Comparison of ENCODE assay signal across 25 cellular contexts in the genomic region with DNA sequence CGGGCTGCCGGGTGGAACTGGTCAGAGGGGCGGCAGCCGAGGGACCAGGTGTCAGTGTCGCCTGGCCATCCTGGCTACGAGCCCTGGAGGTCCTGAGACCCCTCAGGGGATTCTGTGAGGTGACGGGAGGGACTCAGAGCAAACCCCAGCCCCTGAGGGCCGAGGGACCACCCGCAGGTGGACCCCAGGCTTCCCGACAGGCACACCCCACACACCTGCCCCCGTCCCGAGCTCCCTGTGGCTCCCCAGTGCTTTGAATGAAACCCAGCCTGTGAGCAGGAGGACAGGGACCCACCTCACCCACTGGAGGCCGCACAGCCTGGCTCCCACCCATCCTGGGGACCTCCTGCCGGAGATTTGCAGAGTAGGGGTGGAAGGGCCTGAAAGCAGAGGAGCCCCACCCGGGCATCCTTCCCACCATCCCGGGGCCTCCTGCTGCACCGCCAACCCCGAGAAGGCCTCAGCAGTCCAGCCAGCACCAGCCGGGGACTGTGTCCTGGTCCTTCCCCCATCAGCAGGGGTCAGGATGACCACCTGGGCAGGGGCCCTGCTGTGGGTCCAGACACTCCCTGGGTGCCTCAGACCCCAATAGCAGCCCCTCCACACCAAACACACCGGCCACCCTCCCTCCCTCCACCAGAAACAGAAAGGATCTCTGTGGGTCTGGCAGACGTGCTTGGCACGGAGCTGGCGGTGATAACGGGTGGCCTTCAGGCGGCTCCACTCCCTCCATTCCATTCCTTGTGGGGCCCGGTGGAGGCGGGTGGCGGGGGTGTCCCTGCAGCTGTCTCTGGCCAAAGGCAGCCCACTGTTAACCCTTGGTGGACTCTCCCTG. TPM values are rescaled to one million over a fixed set of nuclear protein-coding genes. Genes with fewer than 3 reads are reported as not detected.
"Had no signal": no experiment of that assay in that cellular context is flagged by ENCODE, and none has a peak within 500 bp of the region (broad histone marks: within the 10 kb centered on the region; RNA-seq: fewer than 3 reads in every experiment).

No MANE protein-coding gene starts in this region.

- H3K36me3 ChIP-seq: stomach, suprapubic skin, transverse colon had no signal

- H3K4me3 ChIP-seq: stomach, suprapubic skin, transverse colon had no signal

- H3K4me1 Mint-ChIP-seq: activated CD4-positive, alpha-beta T cell treated with anti-CD3 and anti-CD28 coated beads for 36 hours had no signal

- H3K27me3 Mint-ChIP-seq: activated CD4-positive, alpha-beta T cell treated with anti-CD3 and anti-CD28 coated beads for 36 hours had no signal

- ATAC-seq: activated CD4-positive, alpha-beta T cell treated with anti-CD3 and anti-CD28 coated beads for 36 hours; activated T-cell treated with anti-CD3 and anti-CD28 coated beads, Interleukin-2, amount 50 U/mL, for 4 hours had no signal

- DNase-seq: activated CD4-positive, alpha-beta T cell treated with anti-CD3 and anti-CD28 coated beads for 36 hours; activated CD4-positive, alpha-beta T cell treated with anti-CD3 and anti-CD28 coated beads, Interleukin-2, amount 50 U/mL, for 48 hours; activated CD8-positive, alpha-beta memory T cell treated with anti-CD3 and anti-CD28 coated beads, Interleukin-2, amount 50 U/mL, for 48 hours; activated naive CD4-positive, alpha-beta T cell treated with Interleukin-2 at 50 U/mL for 16 hours; activated T-cell treated with anti-CD3 and anti-CD28 coated beads, Interleukin-2, amount 50 U/mL, for 4 hours; cortex of kidney; endodermal cell; hippocampal formation; mesenchymal stem cell; retina; stimulated activated CD4-positive, alpha-beta T cell treated with anti-CD3 and anti-CD28 coated beads, Interleukin-4, amount 100 ng/mL, for 24 hours; stomach; T-helper 9 cell; transverse colon had no signal

- H3K9me3 Mint-ChIP-seq: activated T-cell treated with anti-CD3 and anti-CD28 coated beads, Interleukin-2, amount 50 U/mL, for 4 hours; activated T-helper 2 cell treated with anti-CD3 and anti-CD28 coated beads, Interferon-gamma antibody, Interleukin-2, Interleukin-4, amounts not matched to agents 10 μg/mL and 5 μg/mL and 100 μg/mL, durations not matched to agents 14 hours and 24 hours and 36 hours; endodermal cell had no signal

- H3K4me3 Mint-ChIP-seq: activated CD4-positive, alpha-beta T cell treated with anti-CD3 and anti-CD28 coated beads for 36 hours; activated T-cell treated with anti-CD3 and anti-CD28 coated beads, Interleukin-2, amount 50 U/mL, for 4 hours; endodermal cell had no signal

- H3K27ac ChIP-seq: stomach, suprapubic skin, transverse colon had no signal

- H3K9me3 ChIP-seq: stomach, suprapubic skin, transverse colon had no signal

- H3K4me1 ChIP-seq: stomach, suprapubic skin, transverse colon had no signal

- H3K27ac Mint-ChIP-seq: activated CD4-positive, alpha-beta T cell treated with anti-CD3 and anti-CD28 coated beads for 36 hours; activated T-helper 2 cell treated with anti-CD3 and anti-CD28 coated beads, Interferon-gamma antibody, Interleukin-2, Interleukin-4, amounts not matched to agents 10 μg/mL and 5 μg/mL and 100 μg/mL, durations not matched to agents 14 hours and 24 hours and 36 hours; endodermal cell; progenitor cell of endocrine pancreas had no signal

RNA-seq across cellular contexts. Expression of a gene that starts 13.9 kb away (rescaled TPM):
- total RNA-seq: activated CD4-positive, alpha-beta T cell treated with anti-CD3 and anti-CD28 coated beads for 36 hours; activated CD8-positive, alpha-beta memory T cell treated with anti-CD3 and anti-CD28 coated beads for 36 hours; activated T-cell treated with anti-CD3 and anti-CD28 coated beads, Interleukin-2, amount 50 U/mL, for 4 hours; activated T-helper 2 cell treated with anti-CD3 and anti-CD28 coated beads, Interferon-gamma antibody, Interleukin-2, Interleukin-4, amounts not matched to agents 10 μg/mL and 5 μg/mL and 100 μg/mL, durations not matched to agents 14 hours and 24 hours and 36 hours; fibroblast of villous mesenchyme; T-helper 1 cell treated with Interleukin-12 subunit alpha and Interleukin-12 subunit beta and Interleukin-4 antibody, amounts not matched to agents 30 ng/mL and 1 ng/mL, for 36 hours had no signal
- polyA plus RNA-seq: neural cell had no signal

RNA-seq across cellular contexts. Expression of a gene that starts 21.6 kb away (rescaled TPM):
- total RNA-seq: activated CD4-positive, alpha-beta T cell treated with anti-CD3 and anti-CD28 coated beads for 36 hours; activated CD8-positive, alpha-beta memory T cell treated with anti-CD3 and anti-CD28 coated beads for 36 hours; cerebellum; fibroblast of villous mesenchyme; lower leg skin; mononuclear cell; omental fat pad; progenitor cell of endocrine pancreas; stomach; suprapubic skin; T-helper 1 cell treated with Interleukin-12 subunit alpha and Interleukin-12 subunit beta and Interleukin-4 antibody, amounts not matched to agents 30 ng/mL and 1 ng/mL, for 36 hours; transverse colon had no signal
- polyA plus RNA-seq: neural cell, stomach had no signal
